Comparison of ENCODE assay signal across 33 cellular contexts in the genomic region with DNA sequence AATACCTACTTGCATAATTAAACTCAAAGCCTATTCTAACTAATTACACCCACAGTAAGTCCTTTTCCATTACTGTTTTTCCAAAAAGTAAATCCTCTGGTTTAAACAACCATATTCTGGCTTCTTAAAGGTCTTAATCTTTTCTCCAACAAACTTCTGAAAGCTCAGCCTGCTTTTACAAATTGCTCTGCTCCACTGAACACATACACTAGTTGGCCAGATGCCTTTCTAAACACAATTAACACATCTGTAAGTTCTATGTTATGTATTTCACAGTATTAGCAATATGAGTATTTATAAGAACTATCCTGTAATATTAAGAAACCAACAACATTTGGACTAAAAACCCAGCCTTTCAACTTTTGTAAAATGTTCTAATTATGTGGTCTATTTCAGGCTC. TPM values are rescaled to one million over a fixed set of nuclear protein-coding genes. Genes with fewer than 3 reads are reported as not detected.
DNase-seq lines count a peak whose midpoint lies in the region; ATAC-seq, FAIRE-seq and TF ChIP-seq lines count a peak whose summit lies in the region.
"Had no signal": no experiment of that assay in that cellular context is flagged by ENCODE, and none has a peak within 500 bp of the region (broad histone marks: within the 10 kb centered on the region; RNA-seq: fewer than 3 reads in every experiment).

No MANE protein-coding gene starts in this region.

- no peaks in the 10 kb centered on the region for H4K20me1 ChIP-seq in mammary epithelial cell (ENCODE audit: insufficient read depth, low read length)
- no peaks in the 10 kb centered on the region for H4K20me1 ChIP-seq in K562 (replicated peaks; ENCODE audit: control insufficient read depth, insufficient read depth, low read length)
- H4K20me1 ChIP-seq in H9 (ENCODE audit: control insufficient read depth, insufficient read depth, insufficient read length) = no peaks in the 10 kb centered on the region

- no peak for FAIRE-seq in K562 (lab: Jason Lieb, UNC)
- FAIRE-seq: bronchial epithelial cell, GM18507, keratinocyte had no signal

- H3K36me3 ChIP-seq in breast epithelium = no peaks in the 10 kb centered on the region
- no peaks in the 10 kb centered on the region for H3K36me3 ChIP-seq in mammary epithelial cell (ENCODE audit: insufficient read depth, low read length)
- H3K36me3 ChIP-seq in K562 (ENCODE audit: control insufficient read depth, insufficient read depth, low read length) = peaks cover 6% of the 10 kb centered on the region; the same call in 1 of the 3 replicates
- H3K36me3 ChIP-seq in left lung = no peaks in the 10 kb centered on the region
- H3K36me3 ChIP-seq in suprapubic skin = no peaks in the 10 kb centered on the region
- no peaks in the 10 kb centered on the region for H3K36me3 ChIP-seq in thyroid gland
- H3K36me3 ChIP-seq: colonic mucosa, stomach had no signal

- TF ChIP-seq POLR2A in breast epithelium (IDR thresholded peaks at IDR 0.05) (no peak), K562 (conservative IDR thresholded peaks at IDR 0.05) (no peak), suprapubic skin (IDR thresholded peaks at IDR 0.05) (no peak), thyroid gland (IDR thresholded peaks at IDR 0.05) (no peak)

- in situ Hi-C loops in mammary epithelial cell (cut with MboI; ENCODE audit: low sequenced_read_pairs in 2 of 2) = no loop called here
- in situ Hi-C loops in K562 (cut with MboI) = no loop called here

- peaks cover 39 to 45% of the 10 kb centered on the region in 2 donors for H3K4me1 Mint-ChIP-seq in immature natural killer cell
- H3K4me1 Mint-ChIP-seq in H9 = peaks cover 12 to 14% of the 10 kb centered on the region in 2 experiments

- no peak overlapping the region for H2BK12ac ChIP-seq in H9 (ENCODE audit: insufficient read length, low read depth, low read length)

- H3K4me1 ChIP-seq in breast epithelium (no peaks in the 10 kb centered on the region), mammary epithelial cell (ENCODE audit: insufficient read depth, low read length) (peaks cover 10% of the 10 kb centered on the region), K562 (replicated peaks in 1 of 2; ENCODE audit: control insufficient read depth in 2 of 2, insufficient read depth in 2 of 2, low read length in 2 of 2) (peaks cover 0 to 10% of the 10 kb centered on the region in 2 experiments; a peak in 2 of 5 replicates), left lung (peaks cover 6 to 8% of the 10 kb centered on the region in 2 donors), suprapubic skin (peaks cover 11% of the 10 kb centered on the region), H9 (ENCODE audit: insufficient read depth, low read length) (no peaks in the 10 kb centered on the region), thyroid gland (peaks cover 3 to 6% of the 10 kb centered on the region in 2 donors)
- H3K4me1 ChIP-seq: colonic mucosa had no signal

- no peaks in the 10 kb centered on the region for H3K9me3 ChIP-seq in breast epithelium
- H3K9me3 ChIP-seq in mammary epithelial cell (replicated peaks; ENCODE audit: insufficient read depth, low read length) = no peaks in the 10 kb centered on the region
- H3K9me3 ChIP-seq in K562 (replicated peaks; ENCODE audit: control insufficient read depth, insufficient read depth, low read depth, low read length) = no peaks in the 10 kb centered on the region
- H3K9me3 ChIP-seq in left lung = no peaks in the 10 kb centered on the region
- H3K9me3 ChIP-seq in suprapubic skin = no peaks in the 10 kb centered on the region
- no peaks in the 10 kb centered on the region for H3K9me3 ChIP-seq in H9 (ENCODE audit: control insufficient read depth, low read depth, low read length)
- no peaks in the 10 kb centered on the region for H3K9me3 ChIP-seq in thyroid gland
- H3K9me3 ChIP-seq: colonic mucosa, stomach had no signal

- TF ChIP-seq CTCF in breast epithelium (IDR thresholded peaks at IDR 0.05) = no peak
- no peak for TF ChIP-seq CTCF in mammary epithelial cell (conservative IDR thresholded peaks at IDR 0.05 in 1 of 2, IDR thresholded peaks at IDR 0.05 in 1 of 2; ENCODE audit: extremely low read depth in 1 of 2, insufficient read depth in 1 of 2, low read depth in 1 of 2, low read length in 2 of 2)
- TF ChIP-seq CTCF in K562 (IDR thresholded peaks at IDR 0.05 in 2 of 3, conservative IDR thresholded peaks at IDR 0.05 in 1 of 3; ENCODE audit: insufficient read depth in 2 of 3, low read depth in 1 of 3, low read length in 3 of 3) = no peak
- TF ChIP-seq CTCF in left lung (IDR thresholded peaks at IDR 0.05) = no peak
- no peak for TF ChIP-seq CTCF in suprapubic skin (IDR thresholded peaks at IDR 0.05)
- TF ChIP-seq CTCF in H9 (conservative IDR thresholded peaks at IDR 0.05) = no peak
- no peak for TF ChIP-seq CTCF in thyroid gland (IDR thresholded peaks at IDR 0.05)

- dilution Hi-C loops in mammary epithelial cell (cut with HindIII; ENCODE audit: low sequenced_read_pairs) = no loop called here

- no peak overlapping the region for H2BK120ac ChIP-seq in H9 (ENCODE audit: low read depth, low read length, poor library complexity, severe bottlenecking)

- no peak overlapping the region for H4K91ac ChIP-seq in H9 (ENCODE audit: insufficient read length, low read depth, low read length)

- H3K27ac Mint-ChIP-seq in immature natural killer cell (no peak overlapping the region), H9 (no peak overlapping the region)
- H3K27ac Mint-ChIP-seq: activated CD4-positive, alpha-beta memory T cell treated with anti-CD3 and anti-CD28 coated beads for 36 hours; activated naive CD4-positive, alpha-beta T cell treated with anti-CD3 and anti-CD28 coated beads, Interleukin-2, amount 50 U/mL, for 24 hours; activated T-helper 2 cell treated with anti-CD3 and anti-CD28 coated beads, Interferon-gamma antibody, Interleukin-2, Interleukin-4, amounts not matched to agents 10 μg/mL and 5 μg/mL and 100 μg/mL, durations not matched to agents 14 hours and 24 hours and 36 hours; effector memory CD8-positive, alpha-beta T cell; memory B cell; T-cell; type B pancreatic cell had no signal

- no peak overlapping the region for H3K4ac ChIP-seq in H9 (ENCODE audit: low read depth, low read length)

- H3K56ac ChIP-seq in H9 (ENCODE audit: insufficient read length, low read depth, low read length) = no peak overlapping the region

- H3K27me3 Mint-ChIP-seq in immature natural killer cell (ENCODE audit: low read depth in 3 of 3) (peaks cover 0 to 6% (median 5%) of the 10 kb centered on the region in 3 donors), H9 (ENCODE audit: low read depth) (peaks cover 32% of the 10 kb centered on the region)

- DNase-seq in breast epithelium (ENCODE audit: low spot score in 2 of 2) (no peak), mammary epithelial cell (no peak), K562 (ENCODE audit: extremely low read depth in 1 of 4, low spot score in 3 of 4) (no peak), left lung (no peak), suprapubic skin (ENCODE audit: low spot score in 2 of 2) (no peak), immature natural killer cell (no peak), H9 (no peak), thyroid gland (no peak)
- DNase-seq: 8988T; activated CD4-positive, alpha-beta memory T cell treated with anti-CD3 and anti-CD28 coated beads for 36 hours; activated CD4-positive, CD25-positive, alpha-beta regulatory T cell; amygdala; colonic mucosa; DND-41; effector memory CD8-positive, alpha-beta T cell; HCEC 1CT; KBM-7; MM.1S; NCI-H1436; NCI-H2107; NCI-H774; posterior cingulate gyrus; stimulated activated CD4-positive, alpha-beta T cell treated with anti-CD3 and anti-CD28 coated beads, Interleukin-1b, Interleukin-23, amount 100 ng/mL, for 48 hours; stomach; T-cell had no signal

- no peak for TF ChIP-seq RAD21 in K562 (CRISPR knock-in tag; conservative IDR thresholded peaks at IDR 0.05 in 1 of 2, IDR thresholded peaks at IDR 0.05 in 1 of 2)

- no peak overlapping the region for H3T11ph ChIP-seq in H9 (ENCODE audit: low read length)

- H3K14ac ChIP-seq in H9 (ENCODE audit: insufficient read depth, low read length) = no peak overlapping the region

- H3K4me3 ChIP-seq in breast epithelium (peak overlapping the region; percentile 6 to 56 (median 47)), mammary epithelial cell (replicated peaks in 1 of 3; ENCODE audit: insufficient read depth in 1 of 3, low read depth in 2 of 3, low read length in 3 of 3) (no peak overlapping the region), K562 (no peak overlapping the region), left lung (peak overlapping the region; percentile 4 to 39), suprapubic skin (peak overlapping the region; percentile 62), thyroid gland (replicated peaks in 1 of 3) (no peak overlapping the region)
- H3K4me3 ChIP-seq: colonic mucosa, skin epidermis had no signal

- BruUV-seq in mammary epithelial cell (replicated peaks; lab: Mats Ljungman, UMichigan) (no TSS peak), K562 (replicated peaks; lab: Mats Ljungman, UMichigan) (no TSS peak)

- CTCF ChIA-PET in mammary epithelial cell (lab: Charles Lee; ENCODE audit: low non-redundant PET) (no interaction called here), K562 (lab: Yijun Ruan, JAX; ENCODE audit: low intra/inter-chr PET ratio) (no interaction called here)

- no peak overlapping the region for H3K18ac ChIP-seq in H9 (ENCODE audit: insufficient read length, low read depth, low read length)

- peak overlapping the region in 2 of 5 donors; percentile 11 to 14 for H3K4me3 Mint-ChIP-seq in immature natural killer cell
- no peak overlapping the region for H3K4me3 Mint-ChIP-seq in H9
- H3K4me3 Mint-ChIP-seq: activated CD4-positive, alpha-beta memory T cell treated with anti-CD3 and anti-CD28 coated beads for 36 hours; activated naive CD4-positive, alpha-beta T cell treated with anti-CD3 and anti-CD28 coated beads, Interleukin-2, amount 50 U/mL, for 24 hours; effector memory CD8-positive, alpha-beta T cell; memory B cell; T-cell; type B pancreatic cell had no signal

- no peak overlapping the region for H2BK20ac ChIP-seq in H9 (ENCODE audit: low read depth, low read length, poor library complexity, severe bottlenecking)

- no peak overlapping the region for H4K8ac ChIP-seq in H9 (replicated peaks; ENCODE audit: insufficient read length, low read depth, low read length)

- H3K23me2 ChIP-seq in H9 (ENCODE audit: insufficient read length, low read depth, low read length, poor library complexity, severe bottlenecking) = peaks cover 7% of the 10 kb centered on the region

- no peak overlapping the region for H2BK5ac ChIP-seq in H9 (ENCODE audit: insufficient read length, low read length)

- no peak overlapping the region for H2AK5ac ChIP-seq in H9 (ENCODE audit: insufficient read length, low read length)

- H3K27me3 ChIP-seq in breast epithelium = peaks cover 0 to 3% of the 10 kb centered on the region in 2 donors
- H3K27me3 ChIP-seq in mammary epithelial cell (ENCODE audit: insufficient read depth, low read length) = no peaks in the 10 kb centered on the region
- H3K27me3 ChIP-seq in K562 (ENCODE audit: control insufficient read depth in 2 of 2, insufficient read depth in 2 of 2, low read length in 2 of 2) = no peaks in the 10 kb centered on the region
- peaks cover 0 to 50% of the 10 kb centered on the region in 2 donors for H3K27me3 ChIP-seq in left lung
- H3K27me3 ChIP-seq in suprapubic skin = no peaks in the 10 kb centered on the region
- peaks cover 3% of the 10 kb centered on the region; the same call in 1 of the 2 replicates for H3K27me3 ChIP-seq in H9 (ENCODE audit: insufficient read depth, low read length)
- no peaks in the 10 kb centered on the region for H3K27me3 ChIP-seq in thyroid gland
- H3K27me3 ChIP-seq: colonic mucosa had no signal

- H3K27ac ChIP-seq in breast epithelium (no peak overlapping the region), mammary epithelial cell (ENCODE audit: insufficient read depth, low read depth, low read length) (no peak overlapping the region), K562 (ENCODE audit: extremely low read depth, low read depth, low read length) (no peak overlapping the region), left lung (peak overlapping the region in 1 of 2 donors; percentile 51), suprapubic skin (no peak overlapping the region), H9 (ENCODE audit: insufficient read length, low read depth, low read length) (no peak overlapping the region), thyroid gland (no peak overlapping the region)
- H3K27ac ChIP-seq: colonic mucosa, skin epidermis had no signal

- no peak for ATAC-seq in K562
- ATAC-seq in left lung = no peak
- ATAC-seq: effector memory CD8-positive, alpha-beta T cell; T-cell had no signal

- intact Hi-C loops in breast epithelium (cut with DNase I; ENCODE audit: low total_unique reads) (no loop called here), mammary epithelial cell (cut with micrococcal nuclease) (no loop called here), K562 (cut with micrococcal nuclease) (loop anchor here (5.0 kb wide), 1 partner anchor 55 kb away; no protein-coding TSS in a partner anchor), left lung (cut with DNase I) (no loop called here), thyroid gland (cut with DNase I) (no loop called here)

- no peak overlapping the region for H4K5ac ChIP-seq in H9 (ENCODE audit: insufficient read length, low read depth, low read length)

- H2AFZ ChIP-seq in mammary epithelial cell (ENCODE audit: low read depth, low read length) (no peak overlapping the region), K562 (ENCODE audit: low read depth, low read length) (no peak overlapping the region), H9 (ENCODE audit: low read length) (no peak overlapping the region)

- H3K79me1 ChIP-seq in H9 (ENCODE audit: insufficient read depth, low read depth, low read length, poor library complexity, severe bottlenecking) = no peaks in the 10 kb centered on the region

- H3K79me2 ChIP-seq in mammary epithelial cell (ENCODE audit: insufficient read depth, low read length) (no peaks in the 10 kb centered on the region), K562 (ENCODE audit: control insufficient read depth, insufficient read depth, low read length) (no peaks in the 10 kb centered on the region), H9 (ENCODE audit: insufficient read depth, low read length) (no peaks in the 10 kb centered on the region)

- H3K4me2 ChIP-seq in mammary epithelial cell (ENCODE audit: insufficient read depth, low read depth, low read length) (no peak overlapping the region), K562 (ENCODE audit: insufficient read depth, low read length) (no peak overlapping the region), H9 (ENCODE audit: insufficient read depth, insufficient read length, low read length) (no peak overlapping the region)

- no peaks in the 10 kb centered on the region for H3K9me1 ChIP-seq in K562 (ENCODE audit: control insufficient read depth, insufficient read depth, low read length)

- no peak overlapping the region for H3K9ac ChIP-seq in mammary epithelial cell (ENCODE audit: insufficient read depth, low read length)
- no peak overlapping the region for H3K9ac ChIP-seq in K562 (ENCODE audit: insufficient read depth in 1 of 2, low read depth in 2 of 2, low read length in 2 of 2)
- H3K9ac ChIP-seq in H9 (ENCODE audit: extremely low read depth, insufficient read length, low read length) = no peak overlapping the region

- peaks cover 0 to 3% (median 0%) of the 10 kb centered on the region in 6 donors for H3K9me3 Mint-ChIP-seq in immature natural killer cell
- H3K9me3 Mint-ChIP-seq in H9 = peaks cover 3% of the 10 kb centered on the region in 2 experiments
- H3K9me3 Mint-ChIP-seq: activated CD4-positive, alpha-beta memory T cell treated with anti-CD3 and anti-CD28 coated beads for 36 hours; activated naive CD4-positive, alpha-beta T cell treated with anti-CD3 and anti-CD28 coated beads, Interleukin-2, amount 50 U/mL, for 24 hours; activated T-helper 2 cell treated with anti-CD3 and anti-CD28 coated beads, Interferon-gamma antibody, Interleukin-2, Interleukin-4, amounts not matched to agents 10 μg/mL and 5 μg/mL and 100 μg/mL, durations not matched to agents 14 hours and 24 hours and 36 hours; effector memory CD8-positive, alpha-beta T cell; T-cell; type B pancreatic cell had no signal

- H2BK15ac ChIP-seq in H9 (ENCODE audit: low read depth, low read length) = no peak overlapping the region

- POLR2A ChIA-PET in K562 (lab: Yijun Ruan, JAX) = interaction anchor here (1.3 kb wide), 2 partner anchors 13 to 17 kb away, joined by 3 read pairs; no protein-coding TSS in a partner anchor

- TF ChIP-seq EP300 in K562 (IDR thresholded peaks at IDR 0.05; ENCODE audit: low read length) (no peak), suprapubic skin (IDR thresholded peaks at IDR 0.05) (no peak)

- H3K23ac ChIP-seq in H9 (ENCODE audit: insufficient read length, low read depth, low read length) = no peak overlapping the region

- H3K36me3 Mint-ChIP-seq in immature natural killer cell = peaks cover 0 to 4% (median 0%) of the 10 kb centered on the region in 3 donors
- H3K36me3 Mint-ChIP-seq in H9 (ENCODE audit: insufficient read depth in 1 of 3, low read depth in 3 of 3) = no peaks in the 10 kb centered on the region
- H3K36me3 Mint-ChIP-seq: activated CD4-positive, alpha-beta memory T cell treated with anti-CD3 and anti-CD28 coated beads for 36 hours; activated naive CD4-positive, alpha-beta T cell treated with anti-CD3 and anti-CD28 coated beads, Interleukin-2, amount 50 U/mL, for 24 hours; T-cell; type B pancreatic cell had no signal

RNA-seq across cellular contexts. Expression of gene PTPRB, which starts 30.1 kb away (rescaled TPM):
- total RNA-seq in breast epithelium (10 to 100 TPM; 18.4 to 36.1 (median 33.6) TPM), mammary epithelial cell (under 1 TPM; 0.05 to 0.17 TPM), K562 (2014; rRNA removed) (2.1 and 2.4 TPM in 2 replicates), K562 (2014; rRNA removed; fragmentation: Illumina TruSeq; extraction: Trizol) (3.8 and 4.5 TPM in 2 replicates), K562 (2015; rRNA removed; fragmentation: Illumina TruSeq; extraction: Trizol) (5.9 and 6.2 TPM in 2 replicates), K562 (2021) (4.2 and 4.8 TPM in 2 replicates), left lung (10 to 100 TPM; 41.8 to 83.2 TPM), suprapubic skin (10 to 100 TPM in 2 of 4 donors, 1 to 10 TPM in 2; 2.0 to 15.9 (median 8.0) TPM), H9 (2021) (1.2 and 1.4 TPM in 2 replicates), thyroid gland (10 to 100 TPM; 24.4 to 75.3 (median 36.2) TPM)
- polyA plus RNA-seq in mammary epithelial cell (0.22 TPM), K562 (2011; rRNA removed) (1.5 and 1.6 TPM in 2 replicates), K562 (2014; fragmentation: Illumina TruSeq; extraction: Trizol) (3.1 and 3.3 TPM in 2 replicates), K562 (2014; fragmentation: Nextera tagmentation; extraction: Ambion mirVana) (under 1 TPM; 0.46 to 0.59 TPM), K562 (2014; rRNA removed) (3.1 and 4.0 TPM in 2 replicates), immature natural killer cell (1 to 10 TPM; 1.2 to 1.8 (median 1.5) TPM)
- polyA minus RNA-seq in mammary epithelial cell = 0.98 TPM
- 9.2 and 18.5 TPM in 2 replicates for total RNA-seq in K562 (2011; cell fraction: chromatin; rRNA removed; ENCODE audit: low replicate concordance)
- 6.3 and 6.6 TPM in 2 replicates for total RNA-seq in K562 (2011; cell fraction: nucleolus; rRNA removed)
- total RNA-seq in K562 (2011; cell fraction: nucleoplasm; rRNA removed) = 8.2 and 9.1 TPM in 2 replicates
- polyA plus RNA-seq in K562 (2011; cell fraction: cytosol; rRNA removed) = 0.49 and 0.72 TPM in 2 replicates
- 2.5 and 2.9 TPM in 2 replicates for polyA plus RNA-seq in K562 (2011; cell fraction: nucleus; rRNA removed)
- 6.6 and 8.6 TPM in 2 replicates for polyA plus RNA-seq in K562 (2012)
- polyA minus RNA-seq in K562 (2011; rRNA and poly(A)+ RNA removed) = 3.5 and 5.0 TPM in 2 replicates
- polyA minus RNA-seq in K562 (2011; cell fraction: cytosol; rRNA and poly(A)+ RNA removed) = 0.64 and 0.76 TPM in 2 replicates
- polyA minus RNA-seq in K562 (2011; cell fraction: nucleus; rRNA and poly(A)+ RNA removed) = 2.4 and 4.9 TPM in 2 replicates
- total RNA-seq: activated CD4-positive, alpha-beta memory T cell treated with anti-CD3 and anti-CD28 coated beads for 36 hours; activated T-helper 2 cell treated with anti-CD3 and anti-CD28 coated beads, Interferon-gamma antibody, Interleukin-2, Interleukin-4, amounts not matched to agents 10 μg/mL and 5 μg/mL and 100 μg/mL, durations not matched to agents 14 hours and 24 hours and 36 hours had no signal

Comparison
In these comparisons a context has a peak if more than half of its experiments do, and no peak if none do; other contexts are left out.
1. H3K4me3 ChIP-seq: peak in breast epithelium (3 of 3), left lung (2 of 2) and suprapubic skin (single experiment); none in mammary epithelial cell (0 of 3), K562 (single experiment) and thyroid gland (0 of 3).